Comparison of ENCODE assay signal across 9 cellular contexts in the genomic region with DNA sequence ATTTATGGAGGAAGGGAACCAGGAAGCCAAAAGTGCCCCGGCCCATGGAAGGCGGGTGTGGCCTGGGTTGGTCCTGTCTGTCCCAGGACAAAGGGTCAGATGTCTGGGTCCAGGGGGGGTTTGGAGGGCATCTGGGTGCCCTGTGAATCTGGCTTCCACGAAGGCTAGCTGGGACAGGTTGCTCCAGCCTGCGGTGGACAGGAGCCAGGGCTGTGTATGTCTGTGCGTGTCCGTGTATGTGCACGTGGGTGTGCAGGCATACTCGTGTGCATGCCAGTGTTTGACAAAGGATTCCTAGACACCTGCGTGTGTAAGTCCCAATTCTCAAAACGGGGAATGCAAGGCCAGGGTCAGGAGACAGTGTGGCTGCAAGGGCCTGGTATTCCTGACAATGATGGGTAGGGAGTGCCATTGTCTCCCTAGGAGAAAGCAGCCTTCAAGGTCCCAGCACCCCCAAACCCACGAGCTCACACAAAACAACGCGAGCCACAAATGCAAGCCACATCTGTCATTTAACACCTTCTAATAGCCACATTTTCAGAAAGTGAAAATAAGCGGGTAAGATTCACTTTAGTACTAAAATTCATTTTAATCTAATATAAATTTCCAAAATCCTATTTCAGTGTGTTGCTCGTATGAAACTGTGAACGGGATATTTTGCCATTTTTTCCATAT.
DNase-seq lines count a peak whose midpoint lies in the region; ATAC-seq and TF ChIP-seq lines count a peak whose summit lies in the region.
"Had no signal": no experiment of that assay in that cellular context is flagged by ENCODE, and none has a peak within 500 bp of the region (broad histone marks: within the 10 kb centered on the region; RNA-seq: fewer than 3 reads in every experiment).

No MANE protein-coding gene starts in this region.

- peaks cover 88% of the 10 kb centered on the region for H3K4me1 ChIP-seq in lower lobe of right lung
- peaks cover 83% of the 10 kb centered on the region for H3K4me1 ChIP-seq in upper lobe of right lung

- H3K4me3 Mint-ChIP-seq in activated CD8-positive, alpha-beta memory T cell treated with anti-CD3 and anti-CD28 coated beads, Interleukin-2, amount 10 ng/mL, durations not matched to agents 7 days and 5 days: peak overlapping the region; percentile 83

- H3K27ac ChIP-seq in lower lobe of right lung: peak overlapping the region; percentile 98
- H3K27ac ChIP-seq in upper lobe of right lung: peak overlapping the region; percentile 98

- no peaks in the 10 kb centered on the region for H3K27me3 ChIP-seq in lower lobe of right lung (ENCODE audit: low read depth)
- H3K27me3 ChIP-seq in upper lobe of right lung: no peaks in the 10 kb centered on the region

- no peaks in the 10 kb centered on the region for H3K9me3 Mint-ChIP-seq in activated CD8-positive, alpha-beta memory T cell treated with anti-CD3 and anti-CD28 coated beads, Interleukin-2, amount 10 ng/mL, durations not matched to agents 7 days and 5 days (ENCODE audit: low read depth)

- TF ChIP-seq CTCF in astrocyte of the spinal cord (IDR thresholded peaks at IDR 0.05; ENCODE audit: low read depth, low read length): no peak
- TF ChIP-seq CTCF in lower lobe of right lung (IDR thresholded peaks at IDR 0.05): no peak
- TF ChIP-seq CTCF in upper lobe of right lung (IDR thresholded peaks at IDR 0.05): no peak

- peak overlapping the region; percentile 47 for H3K4me3 ChIP-seq in astrocyte of the spinal cord (ENCODE audit: low read depth, low read length)
- H3K4me3 ChIP-seq in lower lobe of right lung: peak overlapping the region; percentile 87
- peak overlapping the region; percentile 81 for H3K4me3 ChIP-seq in upper lobe of right lung

- H3K9me3 ChIP-seq in lower lobe of right lung: no peaks in the 10 kb centered on the region
- no peaks in the 10 kb centered on the region for H3K9me3 ChIP-seq in upper lobe of right lung

- H3K27ac Mint-ChIP-seq in activated CD8-positive, alpha-beta memory T cell treated with anti-CD3 and anti-CD28 coated beads, Interleukin-2, amount 10 ng/mL, durations not matched to agents 7 days and 5 days: peak overlapping the region; percentile 33

- in situ Hi-C loops in astrocyte of the spinal cord (cut with HindIII; ENCODE audit: low sequenced_read_pairs): no loop called here

- intact Hi-C loops in lower lobe of right lung (cut with DNase I) (no loop called here), upper lobe of right lung (cut with DNase I) (no loop called here)

- DNase-seq in activated CD8-positive, alpha-beta memory T cell treated with anti-CD3 and anti-CD28 coated beads, Interleukin-2, amount 10 ng/mL, durations not matched to agents 7 days and 5 days: no peak
- no peak for DNase-seq in activated CD8-positive, alpha-beta memory T cell treated with anti-CD3 and anti-CD28 coated beads, Interleukin-2, amount 50 U/mL, for 4 hours
- peak; percentile 18 for DNase-seq in astrocyte of the spinal cord (ENCODE audit: low read depth, low spot score)
- peak; percentile 68 for DNase-seq in lower lobe of right lung
- DNase-seq in upper lobe of right lung: peak; percentile 75
- no peak for DNase-seq in stimulated activated CD4-positive, alpha-beta T cell treated with anti-CD3 and anti-CD28 coated beads, Interleukin-15, amount 100 ng/mL, for 24 hours
- DNase-seq in T1000 (lab: John Stamatoyannopoulos, UW): no peak
- DNase-seq: DMS153 had no signal

- no peak for ATAC-seq in activated CD8-positive, alpha-beta memory T cell treated with anti-CD3 and anti-CD28 coated beads, Interleukin-2, amount 10 ng/mL, durations not matched to agents 7 days and 5 days
- ATAC-seq in lower lobe of right lung (no peak), upper lobe of right lung (peak; percentile 0), HG03342 (IDR thresholded peaks at IDR 0.05; ENCODE audit: unreplicated experiment) (no peak)

- H3K27me3 Mint-ChIP-seq in activated CD8-positive, alpha-beta memory T cell treated with anti-CD3 and anti-CD28 coated beads, Interleukin-2, amount 10 ng/mL, durations not matched to agents 7 days and 5 days: no peaks in the 10 kb centered on the region

- H3K36me3 ChIP-seq in lower lobe of right lung (no peaks in the 10 kb centered on the region), upper lobe of right lung (no peaks in the 10 kb centered on the region)

- peaks cover 41% of the 10 kb centered on the region for H3K4me1 Mint-ChIP-seq in activated CD8-positive, alpha-beta memory T cell treated with anti-CD3 and anti-CD28 coated beads, Interleukin-2, amount 10 ng/mL, durations not matched to agents 7 days and 5 days

- peaks cover 3% of the 10 kb centered on the region for H3K36me3 Mint-ChIP-seq in activated CD8-positive, alpha-beta memory T cell treated with anti-CD3 and anti-CD28 coated beads, Interleukin-2, amount 10 ng/mL, durations not matched to agents 7 days and 5 days

- CTCF ChIA-PET in activated CD8-positive, alpha-beta memory T cell treated with anti-CD3 and anti-CD28 coated beads, Interleukin-2, amount 10 ng/mL, durations not matched to agents 7 days and 5 days (lab: Charles Lee): interaction anchor here (1.1 to 2.6 kb wide), 3 partner anchors 11 to 49 kb away, joined by 4 to 12 read pairs (median 5); no protein-coding TSS in a partner anchor

Comparison
In these comparisons a context has a peak if more than half of its experiments do, and no peak if none do; other contexts are left out.
1. DNase-seq: peak in astrocyte of the spinal cord (single experiment), lower lobe of right lung (single experiment) and upper lobe of right lung (single experiment); none in activated CD8-positive, alpha-beta memory T cell treated with anti-CD3 and anti-CD28 coated beads, Interleukin-2, amount 10 ng/mL, durations not matched to agents 7 days and 5 days (single experiment), activated CD8-positive, alpha-beta memory T cell treated with anti-CD3 and anti-CD28 coated beads, Interleukin-2, amount 50 U/mL, for 4 hours (single experiment), stimulated activated CD4-positive, alpha-beta T cell treated with anti-CD3 and anti-CD28 coated beads, Interleukin-15, amount 100 ng/mL, for 24 hours (single experiment) and T1000 (single experiment).
2. Peak in every context shown above with its lines, with median percentiles within 50 percentile points of each other: H3K4me3 ChIP-seq.